8 cellular contexts compared by ENCODE assay signal in the genomic region with DNA sequence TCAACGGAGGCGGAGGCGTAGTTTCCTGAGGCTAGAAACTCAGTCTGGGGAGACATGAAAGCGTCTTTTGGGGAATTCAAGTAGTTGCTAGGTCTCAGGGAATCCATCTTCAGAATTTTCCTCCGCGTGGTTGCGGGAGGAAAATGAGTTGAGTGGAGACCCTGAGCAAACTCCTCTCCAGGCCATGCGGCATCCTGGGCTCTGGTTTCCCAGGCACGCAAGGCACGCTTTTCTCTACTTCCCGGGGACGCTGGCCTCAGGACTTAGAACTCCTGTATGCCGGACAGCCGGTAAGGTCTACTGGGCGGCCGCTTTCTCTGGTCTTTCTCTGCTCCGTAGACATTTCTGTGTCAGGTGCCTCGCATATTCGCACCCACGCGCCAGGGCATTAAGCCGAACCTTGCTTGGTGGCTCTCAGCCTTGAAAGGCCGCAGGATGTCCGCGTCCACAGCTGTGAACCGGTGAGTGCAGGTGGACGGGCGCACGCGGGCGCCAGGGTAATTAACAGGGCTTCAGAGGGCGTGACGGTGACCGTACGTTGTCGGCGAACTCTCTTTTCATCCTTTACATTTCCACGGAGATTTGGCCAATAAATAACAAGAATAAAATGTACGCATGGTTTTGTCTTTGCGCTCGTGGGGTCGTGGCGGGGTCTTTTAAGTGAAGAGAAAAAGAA. TPM values are rescaled to one million over a fixed set of nuclear protein-coding genes. Genes with fewer than 3 reads are reported as not detected.
DNase-seq lines count a peak whose midpoint lies in the region; ATAC-seq and TF ChIP-seq lines count a peak whose summit lies in the region.

No MANE protein-coding gene starts in this region.

- intact Hi-C loops in sigmoid colon (cut with DNase I): loop anchor here (5.0 to 10.0 kb wide), 2 partner anchors 54 to 182 kb away; no protein-coding TSS in a partner anchor

- H3K79me2 ChIP-seq in GM23248 (ENCODE audit: insufficient read depth): no peaks in the 10 kb centered on the region

- H3K27me3 ChIP-seq in GM23248 (replicated peaks; ENCODE audit: insufficient read depth) (peaks cover 72% of the 10 kb centered on the region), sigmoid colon (peaks cover 14 to 54% (median 18%) of the 10 kb centered on the region in 3 donors)

- H3K27ac ChIP-seq in GM23248: no peak overlapping the region
- H3K27ac ChIP-seq in sigmoid colon: peak overlapping the region; percentile 74 to 91 (median 85)

- peak overlapping the region; percentile 43 for H3K4me2 ChIP-seq in GM23248 (ENCODE audit: unreplicated experiment)

- H3K36me3 Mint-ChIP-seq in T-cell (no peaks in the 10 kb centered on the region), glutamatergic neuron (ENCODE audit: unreplicated experiment) (no peaks in the 10 kb centered on the region)

- H3K4me3 ChIP-seq in GM23248: peak overlapping the region; percentile 60
- peak overlapping the region; percentile 57 to 84 (median 66) for H3K4me3 ChIP-seq in sigmoid colon

- no peaks in the 10 kb centered on the region; the same call in 1 of the 2 replicates for H3F3A ChIP-seq in GM23248 (ENCODE audit: insufficient read depth)

- no peaks in the 10 kb centered on the region for H3K9me2 ChIP-seq in GM23248 (ENCODE audit: insufficient read depth)

- H3K4me3 Mint-ChIP-seq in T-cell: peak overlapping the region; percentile 71 to 81 (median 75)
- peak overlapping the region; percentile 86 for H3K4me3 Mint-ChIP-seq in glutamatergic neuron (ENCODE audit: unreplicated experiment)

- CTCF ChIA-PET in T-cell (lab: Charles Lee): interaction anchor here (0.6 to 1.0 kb wide), 3 partner anchors 29 to 456 kb away, joined by 3 read pairs; no protein-coding TSS in a partner anchor

- no peak for TF ChIP-seq POLR2A in sigmoid colon (IDR thresholded peaks at IDR 0.05)

- H3K4me1 ChIP-seq in GM23248 (ENCODE audit: insufficient read depth) (0 out of 2 replicates have a peak, but pooled peaks cover 4% of the 10 kb centered on the region), sigmoid colon (peaks cover 0 to 37% (median 28%) of the 10 kb centered on the region in 4 donors)

- H3K27ac Mint-ChIP-seq in T-cell (no peak overlapping the region), glutamatergic neuron (ENCODE audit: unreplicated experiment) (peak overlapping the region; percentile 72)

- no peaks in the 10 kb centered on the region for H3K9me3 ChIP-seq in GM23248 (ENCODE audit: low read depth)
- H3K9me3 ChIP-seq in sigmoid colon: no peaks in the 10 kb centered on the region

- TF ChIP-seq EP300 in sigmoid colon (IDR thresholded peaks at IDR 0.05): no peak

- H3K4me1 Mint-ChIP-seq in T-cell (peaks cover 26 to 34% (median 29%) of the 10 kb centered on the region in 3 donors), glutamatergic neuron (ENCODE audit: low read depth, unreplicated experiment) (peaks cover 25% of the 10 kb centered on the region)

- peaks cover 38 to 58% of the 10 kb centered on the region in 2 donors for H3K27me3 Mint-ChIP-seq in T-cell
- H3K27me3 Mint-ChIP-seq in glutamatergic neuron (ENCODE audit: unreplicated experiment): peaks cover 7% of the 10 kb centered on the region

- no peaks in the 10 kb centered on the region for H4K20me1 ChIP-seq in GM23248 (ENCODE audit: insufficient read depth)

- H3K9ac ChIP-seq in GM23248: no peak overlapping the region

- WGBS in GM23248 (ENCODE audit: low coverage in 1 of 2, low lambda C conversion rate in 2 of 2, missing lambda C conversion rate in 2 of 2), 2 experiments: 23 to 27% methylated on average over 43 of the region's 43 CpGs
- 8 to 9% methylated on average over 43 of the region's 43 CpGs for WGBS in sigmoid colon, 2 donors

- TF ChIP-seq CTCF in glutamatergic neuron (IDR thresholded peaks at IDR 0.05; ENCODE audit: partially characterized antibody, unreplicated experiment) (no peak), sigmoid colon (IDR thresholded peaks at IDR 0.05) (no peak)

- no peak for DNase-seq in GM23248
- DNase-seq in T-cell: no peak
- DNase-seq in glutamatergic neuron: peak; percentile 48
- DNase-seq in sigmoid colon: no peak
- DNase-seq in SW 1271 (lab: John Stamatoyannopoulos, UW): no peak

- no peak for ATAC-seq in T-cell (replicated peaks in 1 of 4)
- no peak for ATAC-seq in HG02938 (IDR thresholded peaks at IDR 0.05; ENCODE audit: unreplicated experiment)
- ATAC-seq in HG03159 (IDR thresholded peaks at IDR 0.05; ENCODE audit: unreplicated experiment): no peak
- ATAC-seq in esophagus mucosa: no peak

- POLR2A ChIA-PET in T-cell (lab: Charles Lee): interaction anchor here in 1 of 2 donors (0.6 kb wide), 1 partner anchor 36 kb away, joined by 4 read pairs; no protein-coding TSS in a partner anchor

- no peaks in the 10 kb centered on the region for H3K9me3 Mint-ChIP-seq in T-cell
- peaks cover 7% of the 10 kb centered on the region for H3K9me3 Mint-ChIP-seq in glutamatergic neuron (ENCODE audit: unreplicated experiment)

- in situ Hi-C loops in GM23248 (cut with MboI): no loop called here

- no peak overlapping the region for H2AFZ ChIP-seq in GM23248

- H3K36me3 ChIP-seq in GM23248 (ENCODE audit: low read depth) (no peaks in the 10 kb centered on the region), sigmoid colon (no peaks in the 10 kb centered on the region)

RNA-seq across cellular contexts. Expression of a gene that starts 1.0 kb away (rescaled TPM):
- 0.13 TPM in 1 of 2 replicates, not detected in the other for total RNA-seq in GM23248 (2014; rRNA removed; shearing (Covaris generic))
- polyA plus RNA-seq in GM23248 (2016; fragmentation: Nextera tagmentation; extraction: Ambion mirVana) (not detected in 2 replicates), sigmoid colon (under 1 TPM in 2 of 3 donors, not detected in 1; 0.23 to 0.64 TPM)
- total RNA-seq in T-cell (1 to 10 TPM in 2 of 5 donors, under 1 TPM in 3; 0.09 to 3.0 (median 0.33) TPM), glutamatergic neuron (ENCODE audit: unreplicated experiment) (5.8 TPM), sigmoid colon (1 to 10 TPM; 4.9 to 7.8 (median 6.0) TPM), esophagus mucosa (3.1 TPM)
